31 cellular contexts compared by ENCODE assay signal in the genomic region with DNA sequence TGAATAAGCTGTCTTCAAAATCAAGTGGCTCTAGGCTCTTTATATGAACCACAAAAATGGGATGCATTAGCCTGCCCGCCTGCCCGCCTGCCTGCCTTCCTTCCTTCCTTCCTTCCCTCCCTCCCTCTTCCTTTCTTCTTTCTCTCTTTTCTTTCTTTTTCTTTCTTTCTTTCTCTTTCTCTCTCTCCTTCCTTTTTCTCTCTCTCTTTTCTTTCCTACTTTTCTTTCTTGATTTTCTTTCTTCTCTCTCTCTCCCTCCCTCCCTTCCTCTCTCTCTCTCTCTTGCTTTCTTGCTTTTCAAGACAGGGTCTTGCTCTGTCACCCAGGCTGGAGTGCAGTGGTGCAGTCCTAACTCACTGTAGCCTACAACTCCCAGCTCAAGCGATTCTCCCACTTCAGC. TPM values are rescaled to one million over a fixed set of nuclear protein-coding genes. Genes with fewer than 3 reads are reported as not detected.
"Had no signal": no experiment of that assay in that cellular context is flagged by ENCODE, and none has a peak within 500 bp of the region (broad histone marks: within the 10 kb centered on the region; RNA-seq: fewer than 3 reads in every experiment).

No MANE protein-coding gene starts in this region.

- H3K4me1 ChIP-seq: neural progenitor cell, parathyroid adenoma, psoas muscle, right lobe of liver, stomach, thyroid gland, tibial nerve, upper lobe of left lung, vagina had no signal

- H3K9me3 ChIP-seq: right lobe of liver, thyroid gland had no signal

- DNase-seq: natural killer cell; occipital lobe; ovary; right cardiac atrium; stimulated activated CD4-positive, alpha-beta T cell treated with anti-CD3 and anti-CD28 coated beads, Interleukin-15, amount 100 ng/mL, for 24 hours; stimulated activated CD4-positive, alpha-beta T cell treated with anti-CD3 and anti-CD28 coated beads, Interleukin-2, amount 100 ng/mL, for 24 hours; stimulated activated CD4-positive, alpha-beta T cell treated with anti-CD3 and anti-CD28 coated beads, Interleukin-2, amount 100 ng/mL, for 48 hours; stimulated activated CD4-positive, alpha-beta T cell treated with anti-CD3 and anti-CD28 coated beads, Interleukin-4, amount 100 ng/mL, for 24 hours; stimulated activated naive B cell treated with anti-CD40 and anti-IgM and Interleukin-4, amounts not matched to agents 10 μg/mL and 1 μg/mL and 100 μg/mL, for 72 hours; stimulated activated naive CD4-positive, alpha-beta T cell treated with Interleukin-2 at 50 U/mL for 16 hours; stomach; thyroid gland; trophoblast cell; upper lobe of left lung had no signal

- H3K27me3 ChIP-seq: neural progenitor cell, ovary, right lobe of liver, stomach, thyroid gland, tibial nerve, upper lobe of left lung, vagina had no signal

- H3K36me3 ChIP-seq: neural progenitor cell, ovary, right lobe of liver, stomach, thoracic aorta, tibial nerve, vagina had no signal

- FAIRE-seq: urothelium cell line had no signal

- H3K4me1 Mint-ChIP-seq: natural killer cell; nephron; neural progenitor cell; stimulated activated effector memory CD8-positive, alpha-beta T cell treated with anti-CD3 and anti-CD28 coated beads, Interleukin-12 subunit alpha, Interleukin-12 subunit beta, amount 100 ng/mL, for 72 hours; stimulated activated naive B cell treated with anti-CD40 and anti-IgM and Interleukin-4, amounts not matched to agents 10 μg/mL and 1 μg/mL and 100 μg/mL, for 72 hours had no signal

- H3K4me3 Mint-ChIP-seq: natural killer cell; nephron; neural progenitor cell; stimulated activated effector memory CD8-positive, alpha-beta T cell treated with anti-CD3 and anti-CD28 coated beads, Interleukin-12 subunit alpha, Interleukin-12 subunit beta, amount 100 ng/mL, for 72 hours; stimulated activated naive B cell treated with anti-CD40 and anti-IgM and Interleukin-4, amounts not matched to agents 10 μg/mL and 1 μg/mL and 100 μg/mL, for 72 hours; stimulated activated naive CD8-positive, alpha-beta T cell treated with anti-CD3 and anti-CD28 coated beads, Interleukin-15, Interleukin-2, amounts not matched to agents 100 ng/mL and 50 ng/mL, for 24 hours had no signal

- H3K27me3 Mint-ChIP-seq: progenitor cell of endocrine pancreas; stimulated activated naive CD8-positive, alpha-beta T cell treated with anti-CD3 and anti-CD28 coated beads, Interleukin-15, Interleukin-2, amounts not matched to agents 100 ng/mL and 50 ng/mL, for 24 hours had no signal

- H3K4me3 ChIP-seq: neural progenitor cell, ovary, psoas muscle, right lobe of liver, skin epidermis, smooth muscle cell, stomach, thoracic aorta, thyroid gland, tibial nerve, upper lobe of left lung, vagina had no signal

- H3K9ac ChIP-seq: neural progenitor cell, parathyroid adenoma had no signal

- H3K36me3 Mint-ChIP-seq: stimulated activated effector memory CD8-positive, alpha-beta T cell treated with anti-CD3 and anti-CD28 coated beads, Interleukin-12 subunit alpha, Interleukin-12 subunit beta, amount 100 ng/mL, for 72 hours had no signal

- H3K27ac ChIP-seq: neural progenitor cell, ovary, parathyroid adenoma, psoas muscle, right lobe of liver, skin epidermis, stomach, thoracic aorta, thyroid gland, tibial nerve, upper lobe of left lung, vagina had no signal

- H3K4me2 ChIP-seq: neural progenitor cell, smooth muscle cell had no signal

- H3K79me2 ChIP-seq: parathyroid adenoma had no signal

- H3K27ac Mint-ChIP-seq: natural killer cell; nephron; neural progenitor cell; progenitor cell of endocrine pancreas; stimulated activated effector memory CD8-positive, alpha-beta T cell treated with anti-CD3 and anti-CD28 coated beads, Interleukin-12 subunit alpha, Interleukin-12 subunit beta, amount 100 ng/mL, for 72 hours; stimulated activated naive B cell treated with anti-CD40 and anti-IgM and Interleukin-4, amounts not matched to agents 10 μg/mL and 1 μg/mL and 100 μg/mL, for 72 hours; stimulated activated naive CD8-positive, alpha-beta T cell treated with anti-CD3 and anti-CD28 coated beads, Interleukin-15, Interleukin-2, amounts not matched to agents 100 ng/mL and 50 ng/mL, for 24 hours had no signal

- H2AFZ ChIP-seq: neural progenitor cell, parathyroid adenoma had no signal

RNA-seq across cellular contexts. Expression of a gene that starts 26.9 kb away (rescaled TPM):
- total RNA-seq: progenitor cell of endocrine pancreas, renal cortical epithelial cell, temporal lobe had no signal
- polyA plus RNA-seq: neural cell had no signal
